In the genomic region with DNA sequence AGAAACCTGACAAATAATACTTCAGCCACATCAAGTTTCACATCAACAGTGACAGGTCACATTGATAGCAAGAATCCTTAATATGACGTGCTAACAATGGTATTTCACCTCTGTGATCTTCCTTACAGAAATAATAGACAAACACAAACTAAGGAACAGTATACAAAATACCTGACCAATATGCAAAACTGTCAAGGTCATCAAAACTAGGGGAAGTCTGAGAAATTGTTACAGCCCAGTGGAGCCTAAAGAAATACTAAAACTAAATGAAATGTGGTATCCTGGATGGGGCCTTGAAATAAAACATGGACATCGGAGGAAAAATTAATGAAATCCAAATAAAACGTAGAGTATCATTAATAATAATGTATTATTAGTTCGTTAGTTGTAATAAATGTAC, we compare ENCODE assay signal across 1 cellular context.
TF ChIP-seq lines count a peak whose summit lies in the region.

No MANE protein-coding gene starts in this region.

TF ChIP-seq in HepG2, 621 proteins besides CTCF, POLR2A, EP300 and RAD21 (continued from another document):
- TF ChIP-seq, protein P1, sequence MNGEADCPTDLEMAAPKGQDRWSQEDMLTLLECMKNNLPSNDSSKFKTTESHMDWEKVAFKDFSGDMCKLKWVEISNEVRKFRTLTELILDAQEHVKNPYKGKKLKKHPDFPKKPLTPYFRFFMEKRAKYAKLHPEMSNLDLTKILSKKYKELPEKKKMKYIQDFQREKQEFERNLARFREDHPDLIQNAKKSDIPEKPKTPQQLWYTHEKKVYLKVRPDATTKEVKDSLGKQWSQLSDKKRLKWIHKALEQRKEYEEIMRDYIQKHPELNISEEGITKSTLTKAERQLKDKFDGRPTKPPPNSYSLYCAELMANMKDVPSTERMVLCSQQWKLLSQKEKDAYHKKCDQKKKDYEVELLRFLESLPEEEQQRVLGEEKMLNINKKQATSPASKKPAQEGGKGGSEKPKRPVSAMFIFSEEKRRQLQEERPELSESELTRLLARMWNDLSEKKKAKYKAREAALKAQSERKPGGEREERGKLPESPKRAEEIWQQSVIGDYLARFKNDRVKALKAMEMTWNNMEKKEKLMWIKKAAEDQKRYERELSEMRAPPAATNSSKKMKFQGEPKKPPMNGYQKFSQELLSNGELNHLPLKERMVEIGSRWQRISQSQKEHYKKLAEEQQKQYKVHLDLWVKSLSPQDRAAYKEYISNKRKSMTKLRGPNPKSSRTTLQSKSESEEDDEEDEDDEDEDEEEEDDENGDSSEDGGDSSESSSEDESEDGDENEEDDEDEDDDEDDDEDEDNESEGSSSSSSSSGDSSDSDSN (CRISPR knock-in tag; IDR thresholded peaks at IDR 0.05) = no peak
- no peak for TF ChIP-seq ZFP37 (CRISPR knock-in tag; IDR thresholded peaks at IDR 0.05; ENCODE audit: borderline replicate concordance)
- TF ChIP-seq, protein P2, sequence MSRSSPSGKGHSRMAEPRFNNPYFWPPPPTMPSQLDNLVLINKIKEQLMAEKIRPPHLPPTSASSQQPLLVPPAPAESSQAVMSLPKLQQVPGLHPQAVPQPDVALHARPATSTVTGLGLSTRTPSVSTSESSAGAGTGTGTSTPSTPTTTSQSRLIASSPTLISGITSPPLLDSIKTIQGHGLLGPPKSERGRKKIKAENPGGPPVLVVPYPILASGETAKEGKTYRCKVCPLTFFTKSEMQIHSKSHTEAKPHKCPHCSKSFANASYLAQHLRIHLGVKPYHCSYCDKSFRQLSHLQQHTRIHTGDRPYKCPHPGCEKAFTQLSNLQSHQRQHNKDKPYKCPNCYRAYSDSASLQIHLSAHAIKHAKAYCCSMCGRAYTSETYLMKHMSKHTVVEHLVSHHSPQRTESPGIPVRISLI (CRISPR knock-in tag; IDR thresholded peaks at IDR 0.05; ENCODE audit: borderline replicate concordance) = no peak
- peak; percentile 59 to 71; a peak in 3 of 4 replicates for TF ChIP-seq MAFK (conservative IDR thresholded peaks at IDR 0.05 in 1 of 2, IDR thresholded peaks at IDR 0.05 in 1 of 2; ENCODE audit: low read length in 2 of 2)
- TF ChIP-seq ZNF3 (CRISPR knock-in tag; IDR thresholded peaks at IDR 0.05) = no peak
- no peak for TF ChIP-seq ZSCAN20 (CRISPR knock-in tag; IDR thresholded peaks at IDR 0.05; ENCODE audit: borderline replicate concordance)
- no peak for TF ChIP-seq ZNF24 (IDR thresholded peaks at IDR 0.05)
- peak; percentile 49; the same call in 1 of the 2 replicates for TF ChIP-seq MAFF (IDR thresholded peaks at IDR 0.05; ENCODE audit: low read depth, low read length)
